Comparison of ENCODE assay signal across 9 cellular contexts in the genomic region with DNA sequence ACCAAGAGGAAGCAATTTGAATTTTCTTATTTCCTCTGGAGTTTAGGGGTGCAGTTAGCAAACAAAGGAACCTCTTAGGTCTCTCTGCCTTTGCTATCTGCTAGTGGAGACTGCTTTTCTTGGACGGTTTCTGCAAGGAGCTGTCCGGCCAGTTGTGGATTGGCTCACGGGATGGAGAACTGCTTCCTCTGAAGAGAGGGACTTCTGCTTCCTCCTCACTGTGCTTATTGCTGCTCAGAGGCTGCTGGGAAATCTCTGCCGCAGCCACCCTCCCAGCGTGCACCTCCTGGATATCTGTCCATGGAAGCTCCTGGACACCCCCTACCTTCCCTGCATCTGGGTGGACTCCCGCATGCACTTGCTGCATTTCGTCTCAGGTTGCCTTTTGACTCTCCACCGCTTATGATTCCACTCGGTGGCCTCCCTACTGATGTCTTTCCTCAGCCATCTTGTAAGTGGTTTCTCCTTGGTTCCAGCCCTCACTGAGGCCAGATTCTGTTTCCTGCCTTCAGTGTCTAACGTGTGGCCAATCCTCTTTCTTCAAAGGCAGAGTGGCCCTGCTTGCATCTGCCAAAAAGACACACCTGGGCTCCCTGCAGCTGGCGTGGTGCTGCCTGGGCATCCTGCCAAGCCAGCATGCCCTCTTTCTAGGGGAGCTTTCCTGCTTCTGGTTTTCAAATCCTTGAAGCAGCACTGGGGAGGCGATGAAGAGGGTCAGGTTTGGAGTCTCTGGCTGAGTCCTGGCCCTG.
DNase-seq lines count a peak whose midpoint lies in the region; ATAC-seq, FAIRE-seq and TF ChIP-seq lines count a peak whose summit lies in the region.
"Had no signal": no experiment of that assay in that cellular context is flagged by ENCODE, and none has a peak within 500 bp of the region (broad histone marks: within the 10 kb centered on the region; RNA-seq: fewer than 3 reads in every experiment).

No MANE protein-coding gene starts in this region.

- no peaks in the 10 kb centered on the region for H3K27me3 ChIP-seq in pancreas

- CTCF ChIA-PET in activated CD8-positive, alpha-beta T cell treated with anti-CD3 and anti-CD28 coated beads, Interleukin-2, amount 10 ng/mL, durations not matched to agents 7 days and 5 days (lab: Charles Lee): interaction anchor here (1.2 to 1.9 kb wide), 3 partner anchors 13 to 262 kb away, joined by 3 to 6 read pairs (median 3); no protein-coding TSS in a partner anchor

- H3K4me3 ChIP-seq in pancreas: no peak overlapping the region

- H3K27me3 Mint-ChIP-seq in activated CD8-positive, alpha-beta T cell treated with anti-CD3 and anti-CD28 coated beads, Interleukin-2, amount 10 ng/mL, durations not matched to agents 7 days and 5 days (ENCODE audit: low read depth): no peaks in the 10 kb centered on the region

- peaks cover 0 to 4% (median 0%) of the 10 kb centered on the region in 3 donors for H3K4me1 ChIP-seq in pancreas

- no peaks in the 10 kb centered on the region for H3K9me3 ChIP-seq in pancreas

- peaks cover 7% of the 10 kb centered on the region for H3K9me3 Mint-ChIP-seq in activated CD8-positive, alpha-beta T cell treated with anti-CD3 and anti-CD28 coated beads, Interleukin-2, amount 10 ng/mL, durations not matched to agents 7 days and 5 days (ENCODE audit: insufficient read depth)

- peak overlapping the region; percentile 35 for H3K27ac Mint-ChIP-seq in activated CD8-positive, alpha-beta T cell treated with anti-CD3 and anti-CD28 coated beads, Interleukin-2, amount 10 ng/mL, durations not matched to agents 7 days and 5 days

- DNase-seq in DMS 273 (lab: John Stamatoyannopoulos, UW; ENCODE audit: unreplicated experiment): peak; percentile 54
- no peak for DNase-seq in DMS 273 treated with DMSO at 0.1 percent for 48 hours (lab: John Stamatoyannopoulos, UW)
- DNase-seq in NAMALWA (ENCODE audit: low spot score): peak; percentile 49
- no peak for DNase-seq in activated CD8-positive, alpha-beta T cell treated with anti-CD3 and anti-CD28 coated beads, Interleukin-2, amount 10 ng/mL, durations not matched to agents 7 days and 5 days
- DNase-seq in pancreas: peak in 5 of 6 donors; percentile 20 to 70 (median 37)
- DNase-seq in erythroblast (lab: John Stamatoyannopoulos, UW): no peak
- no peak for DNase-seq in NK-92 (lab: John Stamatoyannopoulos, UW; ENCODE audit: unreplicated experiment)

- no peak for TF ChIP-seq POLR2A in erythroblast (IDR thresholded peaks at IDR 0.05; ENCODE audit: low read length)

- H3K4me3 Mint-ChIP-seq in activated CD8-positive, alpha-beta T cell treated with anti-CD3 and anti-CD28 coated beads, Interleukin-2, amount 10 ng/mL, durations not matched to agents 7 days and 5 days: no peak overlapping the region

- no peak for FAIRE-seq in pancreas (lab: Jason Lieb, UNC)

- intact Hi-C loops in pancreas (cut with DNase I): no loop called here

- 66 to 71% methylated on average over 12 of the region's 12 CpGs for WGBS in pancreas, 2 donors

- ATAC-seq in activated CD8-positive, alpha-beta T cell treated with anti-CD3 and anti-CD28 coated beads, Interleukin-2, amount 10 ng/mL, durations not matched to agents 7 days and 5 days: peak; percentile 49
- ATAC-seq in pancreas: peak in 3 of 4 donors; percentile 40 to 76 (median 72)
- ATAC-seq in GM19455 (IDR thresholded peaks at IDR 0.05; ENCODE audit: unreplicated experiment): no peak

- H3K4me1 Mint-ChIP-seq in activated CD8-positive, alpha-beta T cell treated with anti-CD3 and anti-CD28 coated beads, Interleukin-2, amount 10 ng/mL, durations not matched to agents 7 days and 5 days (ENCODE audit: low read depth): peaks cover 38% of the 10 kb centered on the region

- no peak for TF ChIP-seq CTCF in pancreas (IDR thresholded peaks at IDR 0.05)

- peak overlapping the region in 2 of 4 donors; percentile 31 to 63 for H3K27ac ChIP-seq in pancreas
- H3K27ac ChIP-seq: 22Rv1 had no signal

- H3K36me3 ChIP-seq in pancreas: no peaks in the 10 kb centered on the region

- POLR2A ChIA-PET in activated CD8-positive, alpha-beta T cell treated with anti-CD3 and anti-CD28 coated beads, Interleukin-2, amount 10 ng/mL, durations not matched to agents 7 days and 5 days (lab: Charles Lee): interaction anchor here (1.2 kb wide), 1 partner anchor 8 kb away, joined by 3 read pairs; no protein-coding TSS in a partner anchor

- H3K36me3 Mint-ChIP-seq in activated CD8-positive, alpha-beta T cell treated with anti-CD3 and anti-CD28 coated beads, Interleukin-2, amount 10 ng/mL, durations not matched to agents 7 days and 5 days (ENCODE audit: low read depth): peaks cover 71% of the 10 kb centered on the region

Comparison
In these comparisons a context has a peak if more than half of its experiments do, and no peak if none do; other contexts are left out.
1. DNase-seq: peak in DMS 273 (single experiment), NAMALWA (single experiment) and pancreas (5 of 6); none in DMS 273 treated with DMSO at 0.1 percent for 48 hours (single experiment), activated CD8-positive, alpha-beta T cell treated with anti-CD3 and anti-CD28 coated beads, Interleukin-2, amount 10 ng/mL, durations not matched to agents 7 days and 5 days (single experiment), erythroblast (0 of 2) and NK-92 (single experiment).